In genomic region chr10:124911124-124912051, GRCh38 we compare ENCODE assay signal across 9 cellular contexts. TPM values are rescaled to one million over a fixed set of nuclear protein-coding genes. Genes with fewer than 3 reads are reported as not detected.
A peak's percentile ranks its signal among the peaks of the same experiment; 100 is the strongest.
DNase-seq lines count a peak whose midpoint lies in the region; ATAC-seq and TF ChIP-seq lines count a peak whose summit lies in the region.
"Had no signal": no experiment of that assay in that cellular context is flagged by ENCODE, and none has a peak within 500 bp of the region (broad histone marks: within the 10 kb centered on the region; RNA-seq: fewer than 3 reads in every experiment).

No MANE protein-coding gene starts in this region.

- WGBS in ovary, 3 donors = 16 to 33% (median 29%) methylated on average over 13 of the region's 13 CpGs

- H3K9me3 ChIP-seq in Panc1 (ENCODE audit: control insufficient read depth, insufficient read depth, low read depth, low read length) (no peaks in the 10 kb centered on the region), ovary (no peaks in the 10 kb centered on the region)

- no peak for ATAC-seq in Panc1
- ATAC-seq: CD8-positive, alpha-beta T cell had no signal

- in situ Hi-C loops in Panc1 (cut with HindIII; ENCODE audit: low pct_unique_long_range_greater_than_20kb, low sequenced_read_pairs) = no loop called here

- no TSS peak for BruUV-seq in Panc1 (replicated peaks; lab: Mats Ljungman, UMichigan)

- POLR2A ChIA-PET in Panc1 (lab: Charles Lee) = interaction anchor here (0.8 kb wide), 1 partner anchor 10 kb away, joined by 3 read pairs; no protein-coding TSS in a partner anchor

- intact Hi-C loops in Panc1 (cut with micrococcal nuclease; ENCODE audit: unreplicated experiment) = no loop called here
- intact Hi-C loops in ovary (cut with DNase I) = loop anchor here in 3 of 4 donors (5.0 to 10.0 kb wide), 4 partner anchors 73 to 251 kb away; partner anchors contain the start of gene CTBP2 (in 1 of the 3)

- peak overlapping the region; percentile 8; the same call in 1 of the 2 replicates for H3K4me3 ChIP-seq in AG10803 (ENCODE audit: low read length)
- no peak overlapping the region for H3K4me3 ChIP-seq in Panc1 (ENCODE audit: low read depth in 2 of 2, low read length in 2 of 2)
- H3K4me3 ChIP-seq in ovary = no peak overlapping the region

- peak overlapping the region; percentile 5; the same call in 1 of the 2 replicates for H3K27ac ChIP-seq in Panc1 (ENCODE audit: low read length)
- H3K27ac ChIP-seq in ovary = peak overlapping the region; percentile 5 to 79

- DNase-seq in AG10803 (ENCODE audit: low read depth) = peak; percentile 75
- no peak for DNase-seq in Panc1 (ENCODE audit: low read depth, low spot score)
- DNase-seq in fibroblast of gingiva (ENCODE audit: low read depth) = peak; percentile 74
- peak in 1 of 5 donors; percentile 32 for DNase-seq in ovary
- no peak for DNase-seq in NCI-H510A (lab: John Stamatoyannopoulos, UW)
- no peak for DNase-seq in UCSD-AML1 (lab: John Stamatoyannopoulos, UW; ENCODE audit: unreplicated experiment)
- DNase-seq in kidney tubule cell (ENCODE audit: low spot score) = no peak
- no peak for DNase-seq in T1000 (lab: John Stamatoyannopoulos, UW)
- DNase-seq: CD8-positive, alpha-beta T cell had no signal

- H3K36me3 ChIP-seq in Panc1 (ENCODE audit: control insufficient read depth, insufficient read depth, low read length) (peaks cover 3% of the 10 kb centered on the region; the same call in 1 of the 2 replicates), ovary (no peaks in the 10 kb centered on the region)

- TF ChIP-seq CTCF in AG10803 (conservative IDR thresholded peaks at IDR 0.05; ENCODE audit: low read length) (no peak), Panc1 (IDR thresholded peaks at IDR 0.05) (no peak; the same call in 1 of the 2 replicates), ovary (IDR thresholded peaks at IDR 0.05) (no peak)

- no peaks in the 10 kb centered on the region for H3K27me3 ChIP-seq in Panc1 (ENCODE audit: control insufficient read depth, insufficient read depth, low read length)
- no peaks in the 10 kb centered on the region for H3K27me3 ChIP-seq in ovary

- H3K4me1 ChIP-seq in Panc1 (ENCODE audit: control insufficient read depth, insufficient read depth, low read length) (peaks cover 11% of the 10 kb centered on the region; the same call in 1 of the 2 replicates), ovary (ENCODE audit: insufficient read depth) (peaks cover 5% of the 10 kb centered on the region)

- TF ChIP-seq EP300 in ovary (IDR thresholded peaks at IDR 0.05) = no peak

- CTCF ChIA-PET in Panc1 (lab: Charles Lee) = no interaction called here

- no peak for TF ChIP-seq POLR2A in ovary (IDR thresholded peaks at IDR 0.05)

RNA-seq across cellular contexts. Expression of gene ZRANB1, which starts 30.5 kb away (rescaled TPM):
- total RNA-seq in Panc1 (2021; ENCODE audit: unreplicated experiment) (23.2 TPM), ovary (10 to 100 TPM; 21.5 to 39.6 (median 27.5) TPM)
- 9.1 TPM for polyA plus RNA-seq in Panc1 (2012; ENCODE audit: insufficient read length)
- polyA plus RNA-seq in ovary = 10 to 100 TPM; 18.9 to 29.6 TPM

Comparison
In these comparisons a context has a peak if more than half of its experiments do, and no peak if none do; other contexts are left out.
1. DNase-seq: peak in AG10803 (single experiment) and fibroblast of gingiva (single experiment); none in Panc1 (single experiment), NCI-H510A (single experiment), UCSD-AML1 (single experiment), kidney tubule cell (single experiment) and T1000 (single experiment).